ENCODE assay signal across 9 cellular contexts in genomic region chr5:99033014-99033931, GRCh38.
A peak's percentile ranks its signal among the peaks of the same experiment; 100 is the strongest.
DNase-seq lines count a peak whose midpoint lies in the region; ATAC-seq, FAIRE-seq and TF ChIP-seq lines count a peak whose summit lies in the region.
"Had no signal": no experiment of that assay in that cellular context is flagged by ENCODE, and none has a peak within 500 bp of the region (broad histone marks: within the 10 kb centered on the region; RNA-seq: fewer than 3 reads in every experiment).

No MANE protein-coding gene starts in this region.

- peak overlapping the region; percentile 89 for H3K4me3 Mint-ChIP-seq in activated T-helper 17 cell treated with anti-CD3 and anti-CD28 coated beads, Interleukin-2, amount 50 U/mL, for 72 hours
- H3K4me3 Mint-ChIP-seq: nephron had no signal

- 56% methylated on average over 6 of the region's 6 CpGs for WGBS in urinary bladder

- DNase-seq in GM12891 (ENCODE audit: insufficient read length, low spot score) (no peak), kidney tubule cell (ENCODE audit: low spot score) (peak; percentile 28), germinal center (ENCODE audit: low spot score) (no peak), NCI-H526 treated with DMSO at 0.1 percent for 48 hours (lab: John Stamatoyannopoulos, UW) (no peak)

- peaks cover 1% of the 10 kb centered on the region for H3K9me3 Mint-ChIP-seq in activated T-helper 17 cell treated with anti-CD3 and anti-CD28 coated beads, Interleukin-2, amount 50 U/mL, for 72 hours
- H3K9me3 Mint-ChIP-seq: nephron had no signal

- peak overlapping the region; percentile 82 for H3K27ac Mint-ChIP-seq in activated T-helper 17 cell treated with anti-CD3 and anti-CD28 coated beads, Interleukin-2, amount 50 U/mL, for 72 hours

- ATAC-seq in HG03066 (IDR thresholded peaks at IDR 0.05; ENCODE audit: low read depth, unreplicated experiment) (peak; percentile 6), HG03108 (IDR thresholded peaks at IDR 0.05; ENCODE audit: unreplicated experiment) (no peak)
- ATAC-seq in activated T-helper 17 cell treated with anti-CD3 and anti-CD28 coated beads, Interleukin-2, amount 50 U/mL, for 72 hours (replicated peaks): peak; percentile 65

- H3K27ac ChIP-seq in urinary bladder (ENCODE audit: low read depth): peak overlapping the region; percentile 65

- peaks cover 46% of the 10 kb centered on the region for H3K4me1 Mint-ChIP-seq in activated T-helper 17 cell treated with anti-CD3 and anti-CD28 coated beads, Interleukin-2, amount 50 U/mL, for 72 hours

- H3K36me3 Mint-ChIP-seq in activated T-helper 17 cell treated with anti-CD3 and anti-CD28 coated beads, Interleukin-2, amount 50 U/mL, for 72 hours (ENCODE audit: low read depth): no peaks in the 10 kb centered on the region

- no peaks in the 10 kb centered on the region for H3K4me1 ChIP-seq in urinary bladder (ENCODE audit: insufficient read depth)

- peak; percentile 45 for FAIRE-seq in GM12891 (lab: Jason Lieb, UNC)

- H3K4me3 ChIP-seq in urinary bladder (ENCODE audit: low read depth, low read length): peak overlapping the region; percentile 35

- TF ChIP-seq POLR2A in GM12891 (IDR thresholded peaks at IDR 0.05; ENCODE audit: low read depth, low read length): no peak

- H3K36me3 ChIP-seq in urinary bladder (ENCODE audit: insufficient read depth): no peaks in the 10 kb centered on the region

- no peaks in the 10 kb centered on the region for H3K27me3 Mint-ChIP-seq in activated T-helper 17 cell treated with anti-CD3 and anti-CD28 coated beads, Interleukin-2, amount 50 U/mL, for 72 hours

TF ChIP-seq in GM12891, 5 proteins besides CTCF, POLR2A, EP300 and RAD21:
- TF ChIP-seq SPI1 (IDR thresholded peaks at IDR 0.05; ENCODE audit: low read depth, low read length): no peak
